ENCODE assay signal across 1 cellular context in genomic region chr9:17742065-17742464, GRCh38.
TF ChIP-seq lines count a peak whose summit lies in the region.

No MANE protein-coding gene starts in this region.

TF ChIP-seq in IMR-90, 13 proteins besides CTCF, POLR2A, EP300 and RAD21 (continued from another document):
- no peak for TF ChIP-seq MAZ (IDR thresholded peaks at IDR 0.05; ENCODE audit: borderline replicate concordance, low read depth, low read length)
